In genomic region chrX:68660746-68661145, GRCh38 we compare ENCODE assay signal across 34 cellular contexts.
"Had no signal": no experiment of that assay in that cellular context is flagged by ENCODE, and none has a peak within 500 bp of the region (broad histone marks: within the 10 kb centered on the region; RNA-seq: fewer than 3 reads in every experiment).

No MANE protein-coding gene starts in this region.

- H3K36me3 Mint-ChIP-seq: activated naive CD4-positive, alpha-beta T cell treated with anti-CD3 and anti-CD28 coated beads, Interleukin-2, amount 50 U/mL, for 24 hours; activated naive CD8-positive, alpha-beta T cell treated with anti-CD3 and anti-CD28 coated beads, Interleukin-2, amount 10 ng/mL, durations not matched to agents 7 days and 5 days had no signal

- H3K9me3 ChIP-seq: body of pancreas, breast epithelium had no signal

- DNase-seq: activated CD4-positive, alpha-beta T cell treated with anti-CD3 and anti-CD28 coated beads, Interleukin-2, amount 10 ng/mL, durations not matched to agents 24 days and 14 days; activated CD4-positive, alpha-beta T cell treated with anti-CD3 and anti-CD28 coated beads, Interleukin-2, amount 50 U/mL, for 4 hours; activated CD8-positive, alpha-beta T cell treated with anti-CD3 and anti-CD28 coated beads for 36 hours; activated effector memory CD4-positive, alpha-beta T cell treated with anti-CD3 and anti-CD28 coated beads, Interleukin-2, amount 50 U/mL, for 16 hours; activated naive CD4-positive, alpha-beta T cell; activated naive CD8-positive, alpha-beta T cell treated with anti-CD3 and anti-CD28 coated beads, Interleukin-2, amount 10 ng/mL, durations not matched to agents 7 days and 5 days; activated T-cell treated with anti-CD3 and anti-CD28 coated beads, Interleukin-2, amount 50 U/mL, for 1 hour; activated T-cell treated with anti-CD3 and anti-CD28 coated beads, Interleukin-2, amount 50 U/mL, for 72 hours; amygdala; body of pancreas; caudate nucleus; cerebellar nuclear complex; MM.1S; MV-4-11; NCI-H1092; NCI-H1436 treated with DMSO at 0.1 percent for 48 hours; NCI-H187; NCI-H2029 treated with DMSO at 0.1 percent for 48 hours; NCI-H2107; NCI-H2171; NCI-H510A; NCI-H526; NCI-H748 treated with DMSO at 0.1 percent for 48 hours; NK-92 treated with Interleukin-12 subunit alpha and Interleukin-12 subunit beta, amount 100 ng/mL, for 24 hours; PC-3; SIG-M5; T1000 had no signal

- H3K27ac Mint-ChIP-seq: activated CD4-positive, alpha-beta T cell treated with anti-CD3 and anti-CD28 coated beads, Interleukin-2, amount 10 ng/mL, durations not matched to agents 24 days and 14 days; activated CD8-positive, alpha-beta T cell treated with anti-CD3 and anti-CD28 coated beads for 36 hours; activated naive CD4-positive, alpha-beta T cell treated with anti-CD3 and anti-CD28 coated beads, Interleukin-2, amount 50 U/mL, for 24 hours; activated naive CD8-positive, alpha-beta T cell treated with anti-CD3 and anti-CD28 coated beads, Interleukin-2, amount 10 ng/mL, durations not matched to agents 7 days and 5 days; activated T-cell treated with anti-CD3 and anti-CD28 coated beads, Interleukin-2, amount 50 U/mL, for 72 hours; activated T-helper 17 cell treated with anti-CD3 and anti-CD28 coated beads, Interleukin-2, amount 50 U/mL, for 72 hours had no signal

- H3K9ac ChIP-seq: KMS-11 had no signal

- H3K36me3 ChIP-seq: breast epithelium had no signal

- H3K27ac ChIP-seq: body of pancreas, breast epithelium, KMS-11, RWPE1, SK-N-MC had no signal

- H3K4me1 ChIP-seq: body of pancreas, breast epithelium had no signal

- H3K4me3 ChIP-seq: body of pancreas, breast epithelium, SK-N-MC had no signal

- H3K4me1 Mint-ChIP-seq: activated CD4-positive, alpha-beta T cell treated with anti-CD3 and anti-CD28 coated beads, Interleukin-2, amount 10 ng/mL, durations not matched to agents 24 days and 14 days; activated naive CD4-positive, alpha-beta T cell treated with anti-CD3 and anti-CD28 coated beads, Interleukin-2, amount 50 U/mL, for 24 hours; activated naive CD8-positive, alpha-beta T cell treated with anti-CD3 and anti-CD28 coated beads, Interleukin-2, amount 10 ng/mL, durations not matched to agents 7 days and 5 days; activated T-helper 17 cell treated with anti-CD3 and anti-CD28 coated beads, Interleukin-2, amount 50 U/mL, for 72 hours had no signal

- H3K9me3 Mint-ChIP-seq: activated CD8-positive, alpha-beta T cell treated with anti-CD3 and anti-CD28 coated beads for 36 hours; activated naive CD4-positive, alpha-beta T cell treated with anti-CD3 and anti-CD28 coated beads, Interleukin-2, amount 50 U/mL, for 24 hours; activated naive CD8-positive, alpha-beta T cell treated with anti-CD3 and anti-CD28 coated beads, Interleukin-2, amount 10 ng/mL, durations not matched to agents 7 days and 5 days; activated T-cell treated with anti-CD3 and anti-CD28 coated beads, Interleukin-2, amount 50 U/mL, for 72 hours had no signal

- ATAC-seq: activated CD8-positive, alpha-beta T cell treated with anti-CD3 and anti-CD28 coated beads for 36 hours; activated T-cell treated with anti-CD3 and anti-CD28 coated beads, Interleukin-2, amount 50 U/mL, for 72 hours; activated T-helper 17 cell treated with anti-CD3 and anti-CD28 coated beads, Interleukin-2, amount 50 U/mL, for 72 hours; body of pancreas; PC-3; Right ventricle myocardium inferior had no signal

- H3K4me2 ChIP-seq: KMS-11 had no signal

- H3K27me3 ChIP-seq: body of pancreas had no signal

- H3K27me3 Mint-ChIP-seq: activated CD8-positive, alpha-beta T cell treated with anti-CD3 and anti-CD28 coated beads for 36 hours; activated naive CD4-positive, alpha-beta T cell treated with anti-CD3 and anti-CD28 coated beads, Interleukin-2, amount 50 U/mL, for 24 hours; activated naive CD8-positive, alpha-beta T cell treated with anti-CD3 and anti-CD28 coated beads, Interleukin-2, amount 10 ng/mL, durations not matched to agents 7 days and 5 days had no signal

- H3K4me3 Mint-ChIP-seq: activated CD4-positive, alpha-beta T cell treated with anti-CD3 and anti-CD28 coated beads, Interleukin-2, amount 10 ng/mL, durations not matched to agents 24 days and 14 days; activated CD8-positive, alpha-beta T cell treated with anti-CD3 and anti-CD28 coated beads for 36 hours; activated naive CD4-positive, alpha-beta T cell treated with anti-CD3 and anti-CD28 coated beads, Interleukin-2, amount 50 U/mL, for 24 hours; activated naive CD8-positive, alpha-beta T cell treated with anti-CD3 and anti-CD28 coated beads, Interleukin-2, amount 10 ng/mL, durations not matched to agents 7 days and 5 days; activated T-cell treated with anti-CD3 and anti-CD28 coated beads, Interleukin-2, amount 50 U/mL, for 72 hours; activated T-helper 17 cell treated with anti-CD3 and anti-CD28 coated beads, Interleukin-2, amount 50 U/mL, for 72 hours had no signal
